In the genomic region with DNA sequence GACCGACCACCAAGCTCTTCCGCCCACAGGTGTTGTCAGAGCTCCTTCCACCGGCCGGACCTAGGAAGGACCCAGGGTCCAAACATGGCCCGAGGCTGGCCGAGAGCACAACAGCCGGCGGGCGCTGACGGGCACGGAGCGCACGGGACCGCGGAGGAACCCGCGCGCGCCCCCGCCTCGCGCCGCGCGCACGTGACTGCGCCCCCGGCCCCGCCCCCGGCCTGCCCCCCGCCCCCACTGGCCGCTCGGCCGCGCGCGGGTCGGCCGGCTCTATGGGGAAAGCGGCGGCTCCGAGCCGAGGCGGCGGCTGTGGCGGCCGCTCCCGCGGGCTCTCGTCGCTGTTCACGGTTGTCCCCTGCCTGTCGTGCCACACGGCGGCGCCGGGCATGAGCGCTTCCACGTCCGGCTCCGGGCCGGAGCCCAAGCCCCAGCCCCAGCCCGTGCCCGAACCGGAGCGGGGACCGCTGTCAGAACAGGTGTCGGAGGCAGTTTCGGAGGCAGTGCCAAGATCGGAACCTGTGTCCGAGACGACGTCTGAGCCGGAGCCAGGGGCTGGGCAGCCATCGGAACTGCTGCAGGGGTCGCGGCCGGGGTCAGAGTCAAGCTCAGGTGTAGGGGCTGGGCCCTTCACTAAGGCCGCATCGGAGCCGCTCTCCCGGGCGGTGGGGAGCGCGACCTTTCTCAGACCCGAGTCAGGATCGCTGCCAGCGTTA, we compare ENCODE assay signal across 8 cellular contexts. TPM values are rescaled to one million over a fixed set of nuclear protein-coding genes. Genes with fewer than 3 reads are reported as not detected.
DNase-seq lines count a peak whose midpoint lies in the region; ATAC-seq and TF ChIP-seq lines count a peak whose summit lies in the region.

A gene with protein sequence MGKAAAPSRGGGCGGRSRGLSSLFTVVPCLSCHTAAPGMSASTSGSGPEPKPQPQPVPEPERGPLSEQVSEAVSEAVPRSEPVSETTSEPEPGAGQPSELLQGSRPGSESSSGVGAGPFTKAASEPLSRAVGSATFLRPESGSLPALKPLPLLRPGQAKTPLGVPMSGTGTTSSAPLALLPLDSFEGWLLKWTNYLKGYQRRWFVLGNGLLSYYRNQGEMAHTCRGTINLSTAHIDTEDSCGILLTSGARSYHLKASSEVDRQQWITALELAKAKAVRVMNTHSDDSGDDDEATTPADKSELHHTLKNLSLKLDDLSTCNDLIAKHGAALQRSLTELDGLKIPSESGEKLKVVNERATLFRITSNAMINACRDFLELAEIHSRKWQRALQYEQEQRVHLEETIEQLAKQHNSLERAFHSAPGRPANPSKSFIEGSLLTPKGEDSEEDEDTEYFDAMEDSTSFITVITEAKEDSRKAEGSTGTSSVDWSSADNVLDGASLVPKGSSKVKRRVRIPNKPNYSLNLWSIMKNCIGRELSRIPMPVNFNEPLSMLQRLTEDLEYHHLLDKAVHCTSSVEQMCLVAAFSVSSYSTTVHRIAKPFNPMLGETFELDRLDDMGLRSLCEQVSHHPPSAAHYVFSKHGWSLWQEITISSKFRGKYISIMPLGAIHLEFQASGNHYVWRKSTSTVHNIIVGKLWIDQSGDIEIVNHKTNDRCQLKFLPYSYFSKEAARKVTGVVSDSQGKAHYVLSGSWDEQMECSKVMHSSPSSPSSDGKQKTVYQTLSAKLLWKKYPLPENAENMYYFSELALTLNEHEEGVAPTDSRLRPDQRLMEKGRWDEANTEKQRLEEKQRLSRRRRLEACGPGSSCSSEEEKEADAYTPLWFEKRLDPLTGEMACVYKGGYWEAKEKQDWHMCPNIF (plus strand): TSS at position 237 of the 713 bp plus-strand sequence. CDS start 36 bp downstream, at position 273.

- H3K9me3 ChIP-seq in psoas muscle: no peaks in the 10 kb centered on the region

- peak within 1 kb of the TSS; percentile 76 for H3K27ac ChIP-seq in psoas muscle

- TF ChIP-seq CTCF in psoas muscle (IDR thresholded peaks at IDR 0.05): peak; percentile 13

- H3K36me3 ChIP-seq in psoas muscle (ENCODE audit: insufficient read depth in 1 of 2, low read depth in 1 of 2): no peaks in the 10 kb centered on the region

- peak within 1 kb of the TSS; percentile 74 for H3K4me3 ChIP-seq in psoas muscle

- DNase-seq in NOMO-1 (lab: John Stamatoyannopoulos, UW; ENCODE audit: unreplicated experiment in 2 of 2): peak; percentile 15 to 24
- no peak for DNase-seq in NOMO-1 treated with DMSO at 0.1 percent for 48 hours (lab: John Stamatoyannopoulos, UW; ENCODE audit: unreplicated experiment)
- peak; percentile 22 for DNase-seq in SK-N-DZ (ENCODE audit: low spot score)
- DNase-seq in anterior cingulate cortex (lab: John Stamatoyannopoulos, UW): peak in 45 of 58 donors; percentile 17 to 71 (median 48)
- DNase-seq in hepatic stellate cell (ENCODE audit: low spot score): peak; percentile 18
- DNase-seq in psoas muscle: peak; percentile 44 to 64

- ATAC-seq in psoas muscle: peak; percentile 72 to 81 (median 78)
- no peak for ATAC-seq in HG03520 (IDR thresholded peaks at IDR 0.05; ENCODE audit: unreplicated experiment)
- no peak for ATAC-seq in GM19328 (IDR thresholded peaks at IDR 0.05; ENCODE audit: unreplicated experiment)

- peaks cover 0 to 7% (median 0%) of the 10 kb centered on the region in 3 donors for H3K27me3 ChIP-seq in psoas muscle (ENCODE audit: insufficient read depth in 3 of 3, low read length in 2 of 3)

- peaks cover 7% of the 10 kb centered on the region for H3K4me1 ChIP-seq in psoas muscle

- 3 to 8% (median 4%) methylated on average over 19 to 87 of the region's 88 CpGs for WGBS in psoas muscle, 3 donors

- intact Hi-C loops in psoas muscle (cut with DNase I): loop anchor here (5.0 kb wide), 1 partner anchor 57 kb away; a partner anchor contains a TSS

RNA-seq across cellular contexts. Expression of the gene that starts here (rescaled TPM):
- polyA plus RNA-seq in SK-N-DZ (2014; cell fraction: cytosol; rRNA removed): 1.4 and 2.7 TPM in 2 replicates
- polyA plus RNA-seq in SK-N-DZ (2014; cell fraction: nucleus; rRNA removed): 0.77 and 1.4 TPM in 2 replicates
- 1 to 10 TPM; 2.5 to 8.2 (median 3.3) TPM for total RNA-seq in psoas muscle
- polyA plus RNA-seq in psoas muscle: 1 to 10 TPM in 2 of 3 donors, under 1 TPM in 1; 0.27 to 1.7 (median 1.4) TPM

Comparison
In these comparisons a context has a peak if more than half of its experiments do, and no peak if none do; other contexts are left out.
1. ATAC-seq: peak in psoas muscle (4 of 4); none in HG03520 (single experiment) and GM19328 (single experiment).